Comparison of ENCODE assay signal across 1 cellular context in the genomic region with DNA sequence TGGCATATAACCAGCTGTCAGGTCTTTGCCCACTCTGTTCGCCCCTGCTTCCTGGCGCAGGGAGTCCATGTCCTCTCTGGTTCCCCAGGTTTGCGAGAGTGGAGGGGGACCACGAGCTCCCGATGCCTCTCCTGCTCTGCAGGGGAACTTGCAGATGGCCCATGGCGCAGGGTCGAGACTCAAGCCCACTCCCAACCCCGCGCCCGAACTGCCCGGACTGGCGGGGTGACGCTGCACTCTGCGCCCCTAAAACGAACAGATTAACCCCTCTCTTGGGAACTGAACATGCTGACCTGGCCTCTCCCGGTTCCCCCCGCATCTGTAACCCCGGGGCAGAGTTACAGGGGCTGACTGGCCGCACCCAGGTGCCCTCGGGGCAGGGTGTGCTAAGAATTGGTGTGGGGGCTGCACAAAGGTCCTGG.
TF ChIP-seq lines count a peak whose summit lies in the region.

No MANE protein-coding gene starts in this region.

TF ChIP-seq in SK-N-SH treated with all-trans-retinoic acid at 6 μM for 48 hours, 23 proteins besides CTCF, POLR2A, EP300 and RAD21 (continued from another document):
- TF ChIP-seq, protein P1, sequence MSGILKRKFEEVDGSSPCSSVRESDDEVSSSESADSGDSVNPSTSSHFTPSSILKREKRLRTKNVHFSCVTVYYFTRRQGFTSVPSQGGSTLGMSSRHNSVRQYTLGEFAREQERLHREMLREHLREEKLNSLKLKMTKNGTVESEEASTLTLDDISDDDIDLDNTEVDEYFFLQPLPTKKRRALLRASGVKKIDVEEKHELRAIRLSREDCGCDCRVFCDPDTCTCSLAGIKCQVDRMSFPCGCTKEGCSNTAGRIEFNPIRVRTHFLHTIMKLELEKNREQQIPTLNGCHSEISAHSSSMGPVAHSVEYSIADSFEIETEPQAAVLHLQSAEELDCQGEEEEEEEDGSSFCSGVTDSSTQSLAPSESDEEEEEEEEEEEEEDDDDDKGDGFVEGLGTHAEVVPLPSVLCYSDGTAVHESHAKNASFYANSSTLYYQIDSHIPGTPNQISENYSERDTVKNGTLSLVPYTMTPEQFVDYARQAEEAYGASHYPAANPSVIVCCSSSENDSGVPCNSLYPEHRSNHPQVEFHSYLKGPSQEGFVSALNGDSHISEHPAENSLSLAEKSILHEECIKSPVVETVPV (CRISPR knock-in tag; IDR thresholded peaks at IDR 0.05) = no peak
- TF ChIP-seq OSR1 (CRISPR knock-in tag; IDR thresholded peaks at IDR 0.05) (no peak), ZNF8 (CRISPR knock-in tag; IDR thresholded peaks at IDR 0.05) (no peak), BACH2 (CRISPR knock-in tag; IDR thresholded peaks at IDR 0.05; ENCODE audit: borderline replicate concordance) (no peak), ZNF70 (CRISPR knock-in tag; IDR thresholded peaks at IDR 0.05) (no peak), RARB (CRISPR knock-in tag; IDR thresholded peaks at IDR 0.05) (no peak), ESRRG (CRISPR knock-in tag; IDR thresholded peaks at IDR 0.05) (no peak), CSDC2 (CRISPR knock-in tag; IDR thresholded peaks at IDR 0.05) (no peak), ZNF565 (CRISPR knock-in tag; conservative IDR thresholded peaks at IDR 0.05; ENCODE audit: low read depth) (no peak)
- TF ChIP-seq, protein P2, sequence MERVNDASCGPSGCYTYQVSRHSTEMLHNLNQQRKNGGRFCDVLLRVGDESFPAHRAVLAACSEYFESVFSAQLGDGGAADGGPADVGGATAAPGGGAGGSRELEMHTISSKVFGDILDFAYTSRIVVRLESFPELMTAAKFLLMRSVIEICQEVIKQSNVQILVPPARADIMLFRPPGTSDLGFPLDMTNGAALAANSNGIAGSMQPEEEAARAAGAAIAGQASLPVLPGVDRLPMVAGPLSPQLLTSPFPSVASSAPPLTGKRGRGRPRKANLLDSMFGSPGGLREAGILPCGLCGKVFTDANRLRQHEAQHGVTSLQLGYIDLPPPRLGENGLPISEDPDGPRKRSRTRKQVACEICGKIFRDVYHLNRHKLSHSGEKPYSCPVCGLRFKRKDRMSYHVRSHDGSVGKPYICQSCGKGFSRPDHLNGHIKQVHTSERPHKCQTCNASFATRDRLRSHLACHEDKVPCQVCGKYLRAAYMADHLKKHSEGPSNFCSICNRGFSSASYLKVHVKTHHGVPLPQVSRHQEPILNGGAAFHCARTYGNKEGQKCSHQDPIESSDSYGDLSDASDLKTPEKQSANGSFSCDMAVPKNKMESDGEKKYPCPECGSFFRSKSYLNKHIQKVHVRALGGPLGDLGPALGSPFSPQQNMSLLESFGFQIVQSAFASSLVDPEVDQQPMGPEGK (CRISPR knock-in tag; IDR thresholded peaks at IDR 0.05; ENCODE audit: borderline replicate concordance) = no peak
